ENCODE assay signal across 8 cellular contexts in the genomic region with DNA sequence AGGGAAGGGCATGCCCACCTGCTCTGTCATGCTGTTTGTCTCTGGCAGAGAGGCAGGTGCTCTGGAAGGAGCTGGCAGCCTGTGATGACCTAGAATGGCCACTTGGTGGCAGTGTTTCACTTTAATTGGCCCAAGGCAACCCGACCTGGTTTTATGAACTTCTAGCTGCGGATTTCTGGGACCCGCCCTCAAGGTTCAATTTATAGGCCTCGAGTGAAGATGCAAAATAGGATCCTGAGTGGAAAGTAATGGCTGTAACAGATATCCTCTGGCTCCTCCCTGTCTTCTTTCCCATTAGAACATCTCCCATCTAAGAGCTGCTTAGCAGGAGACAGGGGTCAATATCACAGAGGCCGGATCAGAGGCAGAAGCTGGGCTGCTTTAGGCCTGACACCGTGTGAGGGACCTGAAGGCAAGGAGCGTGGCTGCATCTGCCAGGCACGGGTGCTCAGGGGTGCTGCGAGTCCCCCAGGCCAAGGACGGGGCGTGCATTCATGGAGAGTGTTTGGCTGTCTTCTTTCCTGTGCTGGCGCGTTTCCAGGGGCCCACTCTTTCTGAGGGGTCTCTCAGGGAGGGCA. TPM values are rescaled to one million over a fixed set of nuclear protein-coding genes. Genes with fewer than 3 reads are reported as not detected.
DNase-seq lines count a peak whose midpoint lies in the region; ATAC-seq and TF ChIP-seq lines count a peak whose summit lies in the region.

No MANE protein-coding gene starts in this region.

- H3K4me3 Mint-ChIP-seq in Caco-2 (ENCODE audit: unreplicated experiment) (no peak overlapping the region), type B pancreatic cell (no peak overlapping the region)
- H3K4me3 Mint-ChIP-seq in activated naive CD4-positive, alpha-beta T cell treated with anti-CD3 and anti-CD28 coated beads for 36 hours: no peak overlapping the region

- peak; percentile 58 to 61 for DNase-seq in Caco-2
- peak; percentile 52 for DNase-seq in LHCN-M2 (ENCODE audit: low read depth)
- DNase-seq in SJCRH30: peak; percentile 54 to 87
- DNase-seq in activated naive CD4-positive, alpha-beta T cell treated with anti-CD3 and anti-CD28 coated beads for 36 hours: peak; percentile 77
- peak; percentile 63 for DNase-seq in glomerular visceral epithelial cell (ENCODE audit: extremely low spot score)
- DNase-seq in type B pancreatic cell (ENCODE audit: extremely low spot score, unreplicated experiment): peak; percentile 77

- POLR2A ChIA-PET in Caco-2 (lab: Charles Lee): no interaction called here

- intact Hi-C loops in Caco-2 (cut with micrococcal nuclease; ENCODE audit: unreplicated experiment): loop anchor here (1.0 to 10.0 kb wide), 3 partner anchors 268 to 862 kb away; a partner anchor contains a TSS
- intact Hi-C loops in activated naive CD4-positive, alpha-beta T cell treated with anti-CD3 and anti-CD28 coated beads for 36 hours (cut with micrococcal nuclease): loop anchor here (1.0 to 2.0 kb wide), 5 partner anchors 272 to 1214 kb away; a partner anchor contains a TSS

- no TSS peak for BruUV-seq in Caco-2 (replicated peaks; lab: Mats Ljungman, UMichigan)

- H3K27me3 ChIP-seq in Caco-2 (replicated peaks; ENCODE audit: control insufficient read depth, insufficient read depth, low read length) (no peaks in the 10 kb centered on the region), SJCRH30 (no peaks in the 10 kb centered on the region), parathyroid adenoma (ENCODE audit: control insufficient read depth, insufficient read depth, low read length) (no peaks in the 10 kb centered on the region)

- H3K36me3 Mint-ChIP-seq in Caco-2 (ENCODE audit: insufficient read depth, unreplicated experiment): peaks cover 5% of the 10 kb centered on the region
- no peaks in the 10 kb centered on the region for H3K36me3 Mint-ChIP-seq in activated naive CD4-positive, alpha-beta T cell treated with anti-CD3 and anti-CD28 coated beads for 36 hours (ENCODE audit: low read depth)
- no peaks in the 10 kb centered on the region for H3K36me3 Mint-ChIP-seq in type B pancreatic cell

- TF ChIP-seq CTCF in Caco-2 (IDR thresholded peaks at IDR 0.05; ENCODE audit: insufficient read depth in 1 of 2, low read depth in 1 of 2, low read length in 1 of 2, severe bottlenecking in 1 of 2, unreplicated experiment in 1 of 2): peak; percentile 54 to 73
- TF ChIP-seq CTCF in parathyroid adenoma (IDR thresholded peaks at IDR 0.05): peak; percentile 74
- TF ChIP-seq CTCF in type B pancreatic cell (conservative IDR thresholded peaks at IDR 0.05): peak; percentile 97

- H3K79me2 ChIP-seq in parathyroid adenoma: no peaks in the 10 kb centered on the region

- CTCF ChIA-PET in Caco-2 (lab: Charles Lee): interaction anchor here (0.6 to 1.4 kb wide), 6 partner anchors 13 to 1301 kb away, joined by 3 to 11 read pairs (median 4); no protein-coding TSS in a partner anchor
- CTCF ChIA-PET in activated naive CD4-positive, alpha-beta T cell treated with anti-CD3 and anti-CD28 coated beads for 36 hours (lab: Charles Lee): interaction anchor here (0.6 to 3.3 kb wide), 19 partner anchors 10 to 1213 kb away, joined by 3 to 30 read pairs (median 4); no protein-coding TSS in a partner anchor

- H3K9ac ChIP-seq in parathyroid adenoma: no peak overlapping the region

- H3K9me3 ChIP-seq in Caco-2: no peaks in the 10 kb centered on the region
- H3K9me3 ChIP-seq in SJCRH30 (replicated peaks): no peaks in the 10 kb centered on the region
- no peaks in the 10 kb centered on the region for H3K9me3 ChIP-seq in parathyroid adenoma (ENCODE audit: control insufficient read depth, low read length)

- H3K27me3 Mint-ChIP-seq in Caco-2 (ENCODE audit: insufficient read depth, unreplicated experiment) (no peaks in the 10 kb centered on the region), type B pancreatic cell (peaks cover 3% of the 10 kb centered on the region)
- peaks cover 5% of the 10 kb centered on the region for H3K27me3 Mint-ChIP-seq in activated naive CD4-positive, alpha-beta T cell treated with anti-CD3 and anti-CD28 coated beads for 36 hours (ENCODE audit: low read depth)

- H3K36me3 ChIP-seq in Caco-2 (ENCODE audit: control insufficient read depth, insufficient read depth, low read length) (no peaks in the 10 kb centered on the region), SJCRH30 (no peaks in the 10 kb centered on the region), parathyroid adenoma (ENCODE audit: control insufficient read depth, insufficient read depth, low read length) (no peaks in the 10 kb centered on the region)

- ATAC-seq in GM21390 (IDR thresholded peaks at IDR 0.05; ENCODE audit: unreplicated experiment): peak; percentile 76

- no peaks in the 10 kb centered on the region for H3K4me1 ChIP-seq in Caco-2
- no peaks in the 10 kb centered on the region for H3K4me1 ChIP-seq in SJCRH30
- no peaks in the 10 kb centered on the region for H3K4me1 ChIP-seq in parathyroid adenoma

- H3K4me3 ChIP-seq in Caco-2 (ENCODE audit: low read depth, low read length) (no peak overlapping the region), SJCRH30 (no peak overlapping the region), parathyroid adenoma (ENCODE audit: low read depth, low read length) (no peak overlapping the region)

- H3K9me3 Mint-ChIP-seq in Caco-2 (ENCODE audit: unreplicated experiment) (no peaks in the 10 kb centered on the region), type B pancreatic cell (peaks cover 4% of the 10 kb centered on the region)
- H3K9me3 Mint-ChIP-seq in activated naive CD4-positive, alpha-beta T cell treated with anti-CD3 and anti-CD28 coated beads for 36 hours: no peaks in the 10 kb centered on the region

- H3K4me2 ChIP-seq in parathyroid adenoma (ENCODE audit: low read length): no peak overlapping the region

- no peak overlapping the region for H2AFZ ChIP-seq in parathyroid adenoma

- H3K27ac ChIP-seq in SJCRH30 (no peak overlapping the region), parathyroid adenoma (no peak overlapping the region)

- H3K27ac Mint-ChIP-seq in Caco-2 (ENCODE audit: unreplicated experiment) (no peak overlapping the region), type B pancreatic cell (no peak overlapping the region)
- H3K27ac Mint-ChIP-seq in activated naive CD4-positive, alpha-beta T cell treated with anti-CD3 and anti-CD28 coated beads for 36 hours: no peak overlapping the region

- H3K4me1 Mint-ChIP-seq in Caco-2 (ENCODE audit: low read depth, unreplicated experiment): no peaks in the 10 kb centered on the region
- no peaks in the 10 kb centered on the region for H3K4me1 Mint-ChIP-seq in activated naive CD4-positive, alpha-beta T cell treated with anti-CD3 and anti-CD28 coated beads for 36 hours (ENCODE audit: low read depth)
- peaks cover 5% of the 10 kb centered on the region for H3K4me1 Mint-ChIP-seq in type B pancreatic cell (ENCODE audit: unreplicated experiment)

RNA-seq across cellular contexts. Expression of a gene that starts 56.7 kb away (rescaled TPM):
- total RNA-seq in Caco-2 (2022) (2.1 and 2.6 TPM in 2 replicates), LHCN-M2 (2014; rRNA removed) (0.13 and 0.23 TPM in 2 replicates), type B pancreatic cell (ENCODE audit: low replicate concordance) (2.4 and 7.2 TPM in 2 replicates)
- polyA plus RNA-seq in LHCN-M2 (2012): 0.52 TPM
- total RNA-seq in SJCRH30 (2014; rRNA removed; shearing (Covaris generic)): 0.02 TPM in 1 of 2 replicates, not detected in the other
- under 1 TPM; 0.32 to 0.33 TPM for total RNA-seq in activated naive CD4-positive, alpha-beta T cell treated with anti-CD3 and anti-CD28 coated beads for 36 hours
